10 cellular contexts compared by ENCODE assay signal in genomic region chr18:46335551-46336059, GRCh38.
A peak's percentile ranks its signal among the peaks of the same experiment; 100 is the strongest.
DNase-seq lines count a peak whose midpoint lies in the region; ATAC-seq lines count a peak whose summit lies in the region.
"Had no signal": no experiment of that assay in that cellular context is flagged by ENCODE, and none has a peak within 500 bp of the region (broad histone marks: within the 10 kb centered on the region; RNA-seq: fewer than 3 reads in every experiment).

No MANE protein-coding gene starts in this region.

- H3K4me3 ChIP-seq in urinary bladder (ENCODE audit: low read depth, low read length): peak overlapping the region; percentile 67

- no peak for DNase-seq in activated naive CD4-positive, alpha-beta T cell treated with anti-CD3 and anti-CD28 coated beads, Interleukin-2, amount 10 ng/mL, durations not matched to agents 7 days and 5 days
- no peak for DNase-seq in activated naive CD4-positive, alpha-beta T cell (lab: John Stamatoyannopoulos, UW)
- peak; percentile 62 for DNase-seq in left kidney (ENCODE audit: low read depth, low spot score)
- DNase-seq in SHP77 (lab: John Stamatoyannopoulos, UW): no peak
- DNase-seq: KG1 had no signal

- H3K4me1 Mint-ChIP-seq in activated naive CD4-positive, alpha-beta T cell treated with anti-CD3 and anti-CD28 coated beads, Interleukin-2, amount 10 ng/mL, durations not matched to agents 7 days and 5 days: peaks cover 64% of the 10 kb centered on the region
- peaks cover 29% of the 10 kb centered on the region for H3K4me1 Mint-ChIP-seq in activated naive CD8-positive, alpha-beta T cell (ENCODE audit: low read depth)

- peak overlapping the region; percentile 85 for H3K4me3 Mint-ChIP-seq in activated naive CD4-positive, alpha-beta T cell treated with anti-CD3 and anti-CD28 coated beads, Interleukin-2, amount 10 ng/mL, durations not matched to agents 7 days and 5 days
- H3K4me3 Mint-ChIP-seq in activated naive CD8-positive, alpha-beta T cell: peak overlapping the region; percentile 88

- H3K36me3 ChIP-seq in urinary bladder (ENCODE audit: insufficient read depth): no peaks in the 10 kb centered on the region

- no peaks in the 10 kb centered on the region for H3K4me1 ChIP-seq in urinary bladder (ENCODE audit: insufficient read depth)

- CTCF ChIA-PET in activated naive CD4-positive, alpha-beta T cell treated with anti-CD3 and anti-CD28 coated beads, Interleukin-2, amount 10 ng/mL, durations not matched to agents 7 days and 5 days (lab: Charles Lee): interaction anchor here (1.2 kb wide), 1 partner anchor 54 kb away, joined by 4 read pairs; no protein-coding TSS in a partner anchor

- peak overlapping the region; percentile 12 for H3K27ac ChIP-seq in urinary bladder (ENCODE audit: low read depth)
- H3K27ac ChIP-seq: skin epidermis had no signal

- peaks cover 18% of the 10 kb centered on the region for H3K36me3 Mint-ChIP-seq in activated naive CD4-positive, alpha-beta T cell treated with anti-CD3 and anti-CD28 coated beads, Interleukin-2, amount 10 ng/mL, durations not matched to agents 7 days and 5 days
- H3K36me3 Mint-ChIP-seq in activated naive CD8-positive, alpha-beta T cell: no peaks in the 10 kb centered on the region

- H3K27me3 Mint-ChIP-seq in activated naive CD4-positive, alpha-beta T cell treated with anti-CD3 and anti-CD28 coated beads, Interleukin-2, amount 10 ng/mL, durations not matched to agents 7 days and 5 days: peaks cover 78% of the 10 kb centered on the region
- peaks cover 34% of the 10 kb centered on the region for H3K27me3 Mint-ChIP-seq in activated naive CD8-positive, alpha-beta T cell

- H3K9me3 Mint-ChIP-seq in activated naive CD4-positive, alpha-beta T cell treated with anti-CD3 and anti-CD28 coated beads, Interleukin-2, amount 10 ng/mL, durations not matched to agents 7 days and 5 days: no peaks in the 10 kb centered on the region
- no peaks in the 10 kb centered on the region for H3K9me3 Mint-ChIP-seq in activated naive CD8-positive, alpha-beta T cell (ENCODE audit: low read depth)

- WGBS in urinary bladder: 13% methylated on average over 13 of the region's 13 CpGs

- H3K27ac Mint-ChIP-seq in activated naive CD4-positive, alpha-beta T cell treated with anti-CD3 and anti-CD28 coated beads, Interleukin-2, amount 10 ng/mL, durations not matched to agents 7 days and 5 days: peak overlapping the region; percentile 33
- H3K27ac Mint-ChIP-seq in activated naive CD8-positive, alpha-beta T cell: no peak overlapping the region

- ATAC-seq in GM21526 (IDR thresholded peaks at IDR 0.05; ENCODE audit: low FRiP score, unreplicated experiment) (no peak), HG02840 (IDR thresholded peaks at IDR 0.05; ENCODE audit: low FRiP score, unreplicated experiment) (no peak)
